In genomic region chr5:74257645-74258328, GRCh38 we compare ENCODE assay signal across 9 cellular contexts.
DNase-seq lines count a peak whose midpoint lies in the region; ATAC-seq and TF ChIP-seq lines count a peak whose summit lies in the region.
"Had no signal": no experiment of that assay in that cellular context is flagged by ENCODE, and none has a peak within 500 bp of the region (broad histone marks: within the 10 kb centered on the region; RNA-seq: fewer than 3 reads in every experiment).

No MANE protein-coding gene starts in this region.

- TF ChIP-seq CTCF in fibroblast of lung (conservative IDR thresholded peaks at IDR 0.05 in 1 of 2, IDR thresholded peaks at IDR 0.05 in 1 of 2; ENCODE audit: low read depth in 1 of 2, low read length in 2 of 2) = no peak

- H3K79me2 ChIP-seq in fibroblast of lung (ENCODE audit: control insufficient read depth, insufficient read depth, low read length) = no peaks in the 10 kb centered on the region

- H4K20me1 ChIP-seq in fibroblast of lung (ENCODE audit: control insufficient read depth, extremely low read depth, insufficient read depth, low read length) = no peaks in the 10 kb centered on the region

- no peak overlapping the region for H3K4me2 ChIP-seq in fibroblast of lung (ENCODE audit: extremely low read depth, insufficient read depth, low read length)

- H3K27ac ChIP-seq in fibroblast of lung (ENCODE audit: insufficient read depth, low read length) = no peak overlapping the region
- H3K27ac ChIP-seq: VCaP had no signal

- H3K27me3 ChIP-seq in fibroblast of lung (ENCODE audit: control insufficient read depth, insufficient read depth, low read length) = no peaks in the 10 kb centered on the region

- no peak overlapping the region for H3K4me3 ChIP-seq in fibroblast of lung (replicated peaks in 1 of 4; ENCODE audit: control extremely low read depth in 1 of 4, insufficient read depth in 1 of 4, low read depth in 3 of 4, low read length in 4 of 4)

- no peak overlapping the region for H2AFZ ChIP-seq in fibroblast of lung (ENCODE audit: low read length)

- peak; percentile 30 to 76 for DNase-seq in NCI-H526 (lab: John Stamatoyannopoulos, UW)
- peak; percentile 53 to 79 for DNase-seq in fibroblast of lung (ENCODE audit: low read depth in 2 of 2)
- peak; percentile 69 for DNase-seq in renal cortical epithelial cell (ENCODE audit: low read depth)
- no peak for DNase-seq in HuH-7.5 (ENCODE audit: low spot score)
- no peak for DNase-seq in NCI-H2196 (lab: John Stamatoyannopoulos, UW; ENCODE audit: unreplicated experiment)
- DNase-seq in activated CD8-positive, alpha-beta memory T cell treated with anti-CD3 and anti-CD28 coated beads for 24 hours = no peak
- DNase-seq in stimulated activated naive CD8-positive, alpha-beta T cell treated with anti-CD3 and anti-CD28 coated beads, Interleukin-15, Interleukin-2, amounts not matched to agents 100 U/mL and 50 U/mL, for 24 hours = no peak

- peak; percentile 61 for ATAC-seq in GM19351 (IDR thresholded peaks at IDR 0.05; ENCODE audit: unreplicated experiment)
- ATAC-seq in stimulated activated naive CD8-positive, alpha-beta T cell treated with anti-CD3 and anti-CD28 coated beads, Interleukin-15, Interleukin-2, amounts not matched to agents 100 U/mL and 50 U/mL, for 24 hours = no peak

- H3K9me3 ChIP-seq in fibroblast of lung (ENCODE audit: control insufficient read depth, insufficient read depth, low read depth, low read length) = no peaks in the 10 kb centered on the region

- H3K36me3 ChIP-seq in fibroblast of lung (ENCODE audit: control insufficient read depth, insufficient read depth, low read length) = no peaks in the 10 kb centered on the region

- no peaks in the 10 kb centered on the region for H3K4me1 ChIP-seq in fibroblast of lung (ENCODE audit: control insufficient read depth, extremely low read depth, insufficient read depth, low read length)

- H3K9ac ChIP-seq in fibroblast of lung (ENCODE audit: insufficient read depth, low read length) = no peak overlapping the region

Comparison
In these comparisons a context has a peak if more than half of its experiments do, and no peak if none do; other contexts are left out.
1. DNase-seq: peak in NCI-H526 (2 of 2), fibroblast of lung (2 of 2) and renal cortical epithelial cell (single experiment); none in HuH-7.5 (single experiment), NCI-H2196 (single experiment), activated CD8-positive, alpha-beta memory T cell treated with anti-CD3 and anti-CD28 coated beads for 24 hours (single experiment) and stimulated activated naive CD8-positive, alpha-beta T cell treated with anti-CD3 and anti-CD28 coated beads, Interleukin-15, Interleukin-2, amounts not matched to agents 100 U/mL and 50 U/mL, for 24 hours (single experiment).